Comparison of ENCODE assay signal across 1 cellular context in the genomic region with DNA sequence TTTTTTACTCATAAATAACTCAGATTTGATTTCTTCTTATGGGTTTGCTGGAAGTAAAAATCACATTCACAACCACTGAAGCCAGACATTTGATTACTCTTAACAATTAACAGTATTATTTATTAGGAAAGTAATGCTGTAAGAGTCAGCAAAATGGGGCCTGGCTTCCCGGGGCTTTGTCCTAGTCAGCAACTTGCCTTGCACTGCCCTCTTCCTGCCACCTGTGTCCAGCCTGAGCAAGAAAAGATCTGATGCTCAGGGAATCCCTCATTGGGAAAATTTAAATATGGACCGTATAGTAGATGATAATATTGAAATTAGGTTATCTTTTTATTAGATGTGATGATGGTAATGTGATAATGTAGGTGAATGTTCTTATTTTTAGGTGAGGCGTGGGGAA.
TF ChIP-seq lines count a peak whose summit lies in the region.

No MANE protein-coding gene starts in this region.

TF ChIP-seq in endothelial cell of umbilical vein, 7 proteins besides CTCF, POLR2A, EP300 and RAD21:
- no peak for TF ChIP-seq MYC (IDR thresholded peaks at IDR 0.05; ENCODE audit: low read depth, low read length)
- TF ChIP-seq, protein P1, sequence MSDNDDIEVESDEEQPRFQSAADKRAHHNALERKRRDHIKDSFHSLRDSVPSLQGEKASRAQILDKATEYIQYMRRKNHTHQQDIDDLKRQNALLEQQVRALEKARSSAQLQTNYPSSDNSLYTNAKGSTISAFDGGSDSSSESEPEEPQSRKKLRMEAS (IDR thresholded peaks at IDR 0.05; ENCODE audit: insufficient read depth, insufficient read length), result no peak
- no peak for TF ChIP-seq JUN (IDR thresholded peaks at IDR 0.05; ENCODE audit: borderline replicate concordance, insufficient read depth, insufficient read length, low read depth)
- TF ChIP-seq GATA2 (IDR thresholded peaks at IDR 0.05; ENCODE audit: insufficient read depth, insufficient read length, low read depth, low read length), result no peak
- TF ChIP-seq POLR2AphosphoS5 (IDR thresholded peaks at IDR 0.05; ENCODE audit: insufficient read depth, low read depth, low read length), result no peak
- TF ChIP-seq EZH2 (IDR thresholded peaks at IDR 0.05; ENCODE audit: borderline replicate concordance, low read depth, low read length, severe bottlenecking), result no peak
